Comparison of ENCODE assay signal across 8 cellular contexts in genomic region chr1:40948741-40949528, GRCh38. TPM values are rescaled to one million over a fixed set of nuclear protein-coding genes. Genes with fewer than 3 reads are reported as not detected.
A peak's percentile ranks its signal among the peaks of the same experiment; 100 is the strongest.
DNase-seq lines count a peak whose midpoint lies in the region; ATAC-seq and TF ChIP-seq lines count a peak whose summit lies in the region.

No MANE protein-coding gene starts in this region.

- TF ChIP-seq CTCF in foreskin keratinocyte (conservative IDR thresholded peaks at IDR 0.05), result peak; percentile 89
- TF ChIP-seq CTCF in prostate gland (IDR thresholded peaks at IDR 0.05), result peak; percentile 34 to 80 (median 55)

- no peak overlapping the region for H3K27ac ChIP-seq in foreskin keratinocyte
- H3K27ac ChIP-seq in prostate gland, result no peak overlapping the region

- H3K4me3 ChIP-seq in prostate gland, result no peak overlapping the region

- no peak overlapping the region for H3K27ac Mint-ChIP-seq in activated T-cell treated with anti-CD3 and anti-CD28 coated beads, Interleukin-2, amount 50 U/mL, for 72 hours

- no peaks in the 10 kb centered on the region for H3K9me3 Mint-ChIP-seq in activated T-cell treated with anti-CD3 and anti-CD28 coated beads, Interleukin-2, amount 50 U/mL, for 72 hours

- H3K27me3 Mint-ChIP-seq in activated T-cell treated with anti-CD3 and anti-CD28 coated beads, Interleukin-2, amount 50 U/mL, for 72 hours (ENCODE audit: low read depth), result peaks cover 19% of the 10 kb centered on the region

- no peaks in the 10 kb centered on the region for H3K9me3 ChIP-seq in prostate gland

- intact Hi-C loops in prostate gland (cut with DNase I), result no loop called here

- H3K4me1 ChIP-seq in foreskin keratinocyte, result peaks cover 18% of the 10 kb centered on the region
- peaks cover 5% of the 10 kb centered on the region for H3K4me1 ChIP-seq in prostate gland (replicated peaks)

- no peaks in the 10 kb centered on the region for H3K36me3 Mint-ChIP-seq in activated T-cell treated with anti-CD3 and anti-CD28 coated beads, Interleukin-2, amount 50 U/mL, for 72 hours (ENCODE audit: insufficient read depth in 2 of 2)

- 60% methylated on average over 10 of the region's 10 CpGs for WGBS in prostate gland

- DNase-seq in CMK (ENCODE audit: low read depth), result peak; percentile 18
- DNase-seq in HUDEP-2 (lab: John Stamatoyannopoulos, UW; ENCODE audit: unreplicated experiment in 76 of 76), result peak in 39 of 76 experiments; percentile 1 to 54 (median 26)
- DNase-seq in RKO (ENCODE audit: low spot score), result peak; percentile 14
- DNase-seq in activated T-cell treated with anti-CD3 and anti-CD28 coated beads, Interleukin-2, amount 50 U/mL, for 72 hours, result peak; percentile 67 to 72
- peak; percentile 58 to 82 for DNase-seq in foreskin keratinocyte
- peak; percentile 49 for DNase-seq in prostate gland (ENCODE audit: low spot score)
- DNase-seq in amniotic stem cell (lab: John Stamatoyannopoulos, UW), result no peak

- H3K4me3 Mint-ChIP-seq in activated T-cell treated with anti-CD3 and anti-CD28 coated beads, Interleukin-2, amount 50 U/mL, for 72 hours, result no peak overlapping the region

- ATAC-seq in activated T-cell treated with anti-CD3 and anti-CD28 coated beads, Interleukin-2, amount 50 U/mL, for 72 hours (replicated peaks in 1 of 2), result peak; percentile 66 to 74
- ATAC-seq in foreskin keratinocyte (peak; percentile 61), GM19395 (IDR thresholded peaks at IDR 0.05; ENCODE audit: unreplicated experiment) (no peak)

- peaks cover 9% of the 10 kb centered on the region for H3K4me1 Mint-ChIP-seq in activated T-cell treated with anti-CD3 and anti-CD28 coated beads, Interleukin-2, amount 50 U/mL, for 72 hours (ENCODE audit: low read depth)

- H3K36me3 ChIP-seq in prostate gland, result no peaks in the 10 kb centered on the region

- H3K27me3 ChIP-seq in foreskin keratinocyte, result no peaks in the 10 kb centered on the region
- no peaks in the 10 kb centered on the region for H3K27me3 ChIP-seq in prostate gland (replicated peaks; ENCODE audit: insufficient read depth)

- TF ChIP-seq POLR2A in prostate gland (IDR thresholded peaks at IDR 0.05), result no peak

RNA-seq across cellular contexts. Expression of gene CTPS1, which starts 30.6 kb away (rescaled TPM):
- total RNA-seq in activated T-cell treated with anti-CD3 and anti-CD28 coated beads, Interleukin-2, amount 50 U/mL, for 72 hours, result 10 to 100 TPM; 47.9 to 49.6 TPM
- total RNA-seq in foreskin keratinocyte (74.6 and 76.8 TPM in 2 replicates), prostate gland (10 to 100 TPM in 1 of 2 donors, 1 to 10 TPM in 1; 8.9 to 56.5 TPM)
- 59.2 and 67.8 TPM in 2 replicates for polyA plus RNA-seq in foreskin keratinocyte
